Comparison of ENCODE assay signal across 1 cellular context in genomic region chr13:63408227-63409202, GRCh38.
TF ChIP-seq lines count a peak whose summit lies in the region.

No MANE protein-coding gene starts in this region.

TF ChIP-seq in IMR-90, 13 proteins besides CTCF, POLR2A, EP300 and RAD21:
- TF ChIP-seq CEBPB (IDR thresholded peaks at IDR 0.05; ENCODE audit: low read depth, low read length) (no peak), SMC3 (IDR thresholded peaks at IDR 0.05; ENCODE audit: low read depth, low read length) (no peak), NFE2L2 (IDR thresholded peaks at IDR 0.05; ENCODE audit: low read depth, low read length) (no peak), FOS (IDR thresholded peaks at IDR 0.05; ENCODE audit: low read depth, low read length) (no peak), MAZ (IDR thresholded peaks at IDR 0.05; ENCODE audit: borderline replicate concordance, low read depth, low read length) (no peak), RCOR1 (IDR thresholded peaks at IDR 0.05; ENCODE audit: insufficient replicate concordance, low read length) (no peak), MAFK (IDR thresholded peaks at IDR 0.05; ENCODE audit: low read depth, low read length) (no peak), MXI1 (IDR thresholded peaks at IDR 0.05; ENCODE audit: borderline replicate concordance, low read depth, low read length) (no peak), USF2 (IDR thresholded peaks at IDR 0.05; ENCODE audit: low read depth, low read length) (no peak), RFX5 (IDR thresholded peaks at IDR 0.05; ENCODE audit: low read depth, low read length) (no peak), ELK1 (IDR thresholded peaks at IDR 0.05; ENCODE audit: borderline replicate concordance, low read depth, low read length) (no peak), BHLHE40 (IDR thresholded peaks at IDR 0.05; ENCODE audit: low read depth, low read length) (no peak), CHD1 (IDR thresholded peaks at IDR 0.05; ENCODE audit: low read depth, low read length) (no peak)
